1 cellular context compared by ENCODE assay signal in genomic region chr17:74368341-74369152, GRCh38.
A peak's percentile ranks its signal among the peaks of the same experiment; 100 is the strongest.
TF ChIP-seq lines count a peak whose summit lies in the region.

No MANE protein-coding gene starts in this region.

TF ChIP-seq in GM12878, 131 proteins besides CTCF, POLR2A, EP300 and RAD21 (continues in another document):
- TF ChIP-seq TCF12 (IDR thresholded peaks at IDR 0.05; ENCODE audit: low read depth, low read length) (no peak), BACH1 (IDR thresholded peaks at IDR 0.05; ENCODE audit: borderline replicate concordance) (no peak), ATF3 (IDR thresholded peaks at IDR 0.05; ENCODE audit: borderline replicate concordance, extremely low read depth, low read depth, low read length) (no peak), RCOR1 (conservative IDR thresholded peaks at IDR 0.05; ENCODE audit: low read depth, low read length) (no peak), MLLT1 (IDR thresholded peaks at IDR 0.05) (no peak), IRF5 (IDR thresholded peaks at IDR 0.05; ENCODE audit: borderline replicate concordance) (no peak), IKZF2 (IDR thresholded peaks at IDR 0.05) (0 out of 4 replicates have a peak, but pooled peaks of 1 of the 2 experiments have one; percentile 12), TBL1XR1 (IDR thresholded peaks at IDR 0.05; ENCODE audit: low read depth, low read length) (no peak), MYC (IDR thresholded peaks at IDR 0.05; ENCODE audit: insufficient read depth, insufficient read length, insufficient replicate concordance, low read length, severe bottlenecking) (no peak), RELA (IDR thresholded peaks at IDR 0.05; ENCODE audit: borderline replicate concordance, partially characterized antibody) (no peak), BMI1 (IDR thresholded peaks at IDR 0.05; ENCODE audit: borderline replicate concordance) (no peak), FOS (IDR thresholded peaks at IDR 0.05; ENCODE audit: borderline replicate concordance, extremely low read depth, insufficient read length) (no peak), MAX (IDR thresholded peaks at IDR 0.05; ENCODE audit: low read depth, low read length) (no peak), CREB1 (IDR thresholded peaks at IDR 0.05; ENCODE audit: low read depth) (no peak), SMAD5 (IDR thresholded peaks at IDR 0.05; ENCODE audit: low read depth) (no peak), TCF3 (IDR thresholded peaks at IDR 0.05; ENCODE audit: borderline replicate concordance, insufficient read depth, low read depth, low read length) (no peak), SREBF2 (IDR thresholded peaks at IDR 0.05; ENCODE audit: low read length) (no peak), ZNF384 (IDR thresholded peaks at IDR 0.05; ENCODE audit: borderline replicate concordance, low read depth, low read length) (no peak), NBN (IDR thresholded peaks at IDR 0.05) (no peak), POLR2AphosphoS5 (IDR thresholded peaks at IDR 0.05; ENCODE audit: low read length) (no peak), CBFB (IDR thresholded peaks at IDR 0.05; ENCODE audit: low read depth) (no peak), PKNOX1 (IDR thresholded peaks at IDR 0.05) (no peak), JUND (IDR thresholded peaks at IDR 0.05; ENCODE audit: low read depth, low read length) (no peak), EGR1 (IDR thresholded peaks at IDR 0.05; ENCODE audit: borderline replicate concordance in 1 of 2, low read depth in 2 of 2, low read length in 2 of 2) (no peak), RFX5 (IDR thresholded peaks at IDR 0.05; ENCODE audit: low read depth, low read length) (no peak), CREM (IDR thresholded peaks at IDR 0.05; ENCODE audit: low read depth) (no peak), TAF1 (IDR thresholded peaks at IDR 0.05; ENCODE audit: borderline replicate concordance, low read depth, low read length) (no peak), TCF7 (IDR thresholded peaks at IDR 0.05; ENCODE audit: borderline replicate concordance) (no peak), MEF2A (IDR thresholded peaks at IDR 0.05; ENCODE audit: insufficient read depth, low read depth, low read length) (no peak), SIX5 (IDR thresholded peaks at IDR 0.05; ENCODE audit: low read depth, low read length, severe bottlenecking) (no peak), FOXM1 (IDR thresholded peaks at IDR 0.05; ENCODE audit: low read depth, low read length) (no peak), EED (IDR thresholded peaks at IDR 0.05; ENCODE audit: low read depth) (no peak), ETV6 (conservative IDR thresholded peaks at IDR 0.05 in 1 of 2, IDR thresholded peaks at IDR 0.05 in 1 of 2; ENCODE audit: borderline replicate concordance in 1 of 2, low read depth in 1 of 2) (no peak), SMC3 (IDR thresholded peaks at IDR 0.05; ENCODE audit: borderline replicate concordance, low read length) (peak; percentile 87), NR2C2 (IDR thresholded peaks at IDR 0.05; ENCODE audit: borderline replicate concordance, control insufficient read depth, insufficient read length, low read depth) (no peak), ESRRA (IDR thresholded peaks at IDR 0.05; ENCODE audit: low read length) (no peak), SMARCA5 (IDR thresholded peaks at IDR 0.05) (0 out of 2 replicates have a peak, but pooled peaks have one; percentile 13), HCFC1 (IDR thresholded peaks at IDR 0.05; ENCODE audit: low read length) (no peak), CBX5 (IDR thresholded peaks at IDR 0.05; ENCODE audit: low read depth) (no peak), IKZF1 (conservative IDR thresholded peaks at IDR 0.05) (peak; percentile 51; the same call in 1 of the 2 replicates), NR2F1 (conservative IDR thresholded peaks at IDR 0.05) (no peak), STAT1 (conservative IDR thresholded peaks at IDR 0.05) (no peak)
- TF ChIP-seq, protein P1, sequence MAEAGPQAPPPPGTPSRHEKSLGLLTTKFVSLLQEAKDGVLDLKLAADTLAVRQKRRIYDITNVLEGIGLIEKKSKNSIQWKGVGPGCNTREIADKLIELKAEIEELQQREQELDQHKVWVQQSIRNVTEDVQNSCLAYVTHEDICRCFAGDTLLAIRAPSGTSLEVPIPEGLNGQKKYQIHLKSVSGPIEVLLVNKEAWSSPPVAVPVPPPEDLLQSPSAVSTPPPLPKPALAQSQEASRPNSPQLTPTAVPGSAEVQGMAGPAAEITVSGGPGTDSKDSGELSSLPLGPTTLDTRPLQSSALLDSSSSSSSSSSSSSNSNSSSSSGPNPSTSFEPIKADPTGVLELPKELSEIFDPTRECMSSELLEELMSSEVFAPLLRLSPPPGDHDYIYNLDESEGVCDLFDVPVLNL (IDR thresholded peaks at IDR 0.05; ENCODE audit: low read depth, low read length), result no peak
- TF ChIP-seq, protein P2, sequence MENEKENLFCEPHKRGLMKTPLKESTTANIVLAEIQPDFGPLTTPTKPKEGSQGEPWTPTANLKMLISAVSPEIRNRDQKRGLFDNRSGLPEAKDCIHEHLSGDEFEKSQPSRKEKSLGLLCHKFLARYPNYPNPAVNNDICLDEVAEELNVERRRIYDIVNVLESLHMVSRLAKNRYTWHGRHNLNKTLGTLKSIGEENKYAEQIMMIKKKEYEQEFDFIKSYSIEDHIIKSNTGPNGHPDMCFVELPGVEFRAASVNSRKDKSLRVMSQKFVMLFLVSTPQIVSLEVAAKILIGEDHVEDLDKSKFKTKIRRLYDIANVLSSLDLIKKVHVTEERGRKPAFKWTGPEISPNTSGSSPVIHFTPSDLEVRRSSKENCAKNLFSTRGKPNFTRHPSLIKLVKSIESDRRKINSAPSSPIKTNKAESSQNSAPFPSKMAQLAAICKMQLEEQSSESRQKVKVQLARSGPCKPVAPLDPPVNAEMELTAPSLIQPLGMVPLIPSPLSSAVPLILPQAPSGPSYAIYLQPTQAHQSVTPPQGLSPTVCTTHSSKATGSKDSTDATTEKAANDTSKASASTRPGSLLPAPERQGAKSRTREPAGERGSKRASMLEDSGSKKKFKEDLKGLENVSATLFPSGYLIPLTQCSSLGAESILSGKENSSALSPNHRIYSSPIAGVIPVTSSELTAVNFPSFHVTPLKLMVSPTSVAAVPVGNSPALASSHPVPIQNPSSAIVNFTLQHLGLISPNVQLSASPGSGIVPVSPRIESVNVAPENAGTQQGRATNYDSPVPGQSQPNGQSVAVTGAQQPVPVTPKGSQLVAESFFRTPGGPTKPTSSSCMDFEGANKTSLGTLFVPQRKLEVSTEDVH (IDR thresholded peaks at IDR 0.05; ENCODE audit: low read depth, partially characterized antibody), result no peak
- TF ChIP-seq, protein P3, sequence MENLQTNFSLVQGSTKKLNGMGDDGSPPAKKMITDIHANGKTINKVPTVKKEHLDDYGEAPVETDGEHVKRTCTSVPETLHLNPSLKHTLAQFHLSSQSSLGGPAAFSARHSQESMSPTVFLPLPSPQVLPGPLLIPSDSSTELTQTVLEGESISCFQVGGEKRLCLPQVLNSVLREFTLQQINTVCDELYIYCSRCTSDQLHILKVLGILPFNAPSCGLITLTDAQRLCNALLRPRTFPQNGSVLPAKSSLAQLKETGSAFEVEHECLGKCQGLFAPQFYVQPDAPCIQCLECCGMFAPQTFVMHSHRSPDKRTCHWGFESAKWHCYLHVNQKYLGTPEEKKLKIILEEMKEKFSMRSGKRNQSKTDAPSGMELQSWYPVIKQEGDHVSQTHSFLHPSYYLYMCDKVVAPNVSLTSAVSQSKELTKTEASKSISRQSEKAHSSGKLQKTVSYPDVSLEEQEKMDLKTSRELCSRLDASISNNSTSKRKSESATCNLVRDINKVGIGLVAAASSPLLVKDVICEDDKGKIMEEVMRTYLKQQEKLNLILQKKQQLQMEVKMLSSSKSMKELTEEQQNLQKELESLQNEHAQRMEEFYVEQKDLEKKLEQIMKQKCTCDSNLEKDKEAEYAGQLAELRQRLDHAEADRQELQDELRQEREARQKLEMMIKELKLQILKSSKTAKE (IDR thresholded peaks at IDR 0.05; ENCODE audit: low read depth, poor library complexity, severe bottlenecking), result no peak
- TF ChIP-seq, protein P4, sequence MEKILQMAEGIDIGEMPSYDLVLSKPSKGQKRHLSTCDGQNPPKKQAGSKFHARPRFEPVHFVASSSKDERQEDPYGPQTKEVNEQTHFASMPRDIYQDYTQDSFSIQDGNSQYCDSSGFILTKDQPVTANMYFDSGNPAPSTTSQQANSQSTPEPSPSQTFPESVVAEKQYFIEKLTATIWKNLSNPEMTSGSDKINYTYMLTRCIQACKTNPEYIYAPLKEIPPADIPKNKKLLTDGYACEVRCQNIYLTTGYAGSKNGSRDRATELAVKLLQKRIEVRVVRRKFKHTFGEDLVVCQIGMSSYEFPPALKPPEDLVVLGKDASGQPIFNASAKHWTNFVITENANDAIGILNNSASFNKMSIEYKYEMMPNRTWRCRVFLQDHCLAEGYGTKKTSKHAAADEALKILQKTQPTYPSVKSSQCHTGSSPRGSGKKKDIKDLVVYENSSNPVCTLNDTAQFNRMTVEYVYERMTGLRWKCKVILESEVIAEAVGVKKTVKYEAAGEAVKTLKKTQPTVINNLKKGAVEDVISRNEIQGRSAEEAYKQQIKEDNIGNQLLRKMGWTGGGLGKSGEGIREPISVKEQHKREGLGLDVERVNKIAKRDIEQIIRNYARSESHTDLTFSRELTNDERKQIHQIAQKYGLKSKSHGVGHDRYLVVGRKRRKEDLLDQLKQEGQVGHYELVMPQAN (conservative IDR thresholded peaks at IDR 0.05), result no peak
- TF ChIP-seq, protein P5, sequence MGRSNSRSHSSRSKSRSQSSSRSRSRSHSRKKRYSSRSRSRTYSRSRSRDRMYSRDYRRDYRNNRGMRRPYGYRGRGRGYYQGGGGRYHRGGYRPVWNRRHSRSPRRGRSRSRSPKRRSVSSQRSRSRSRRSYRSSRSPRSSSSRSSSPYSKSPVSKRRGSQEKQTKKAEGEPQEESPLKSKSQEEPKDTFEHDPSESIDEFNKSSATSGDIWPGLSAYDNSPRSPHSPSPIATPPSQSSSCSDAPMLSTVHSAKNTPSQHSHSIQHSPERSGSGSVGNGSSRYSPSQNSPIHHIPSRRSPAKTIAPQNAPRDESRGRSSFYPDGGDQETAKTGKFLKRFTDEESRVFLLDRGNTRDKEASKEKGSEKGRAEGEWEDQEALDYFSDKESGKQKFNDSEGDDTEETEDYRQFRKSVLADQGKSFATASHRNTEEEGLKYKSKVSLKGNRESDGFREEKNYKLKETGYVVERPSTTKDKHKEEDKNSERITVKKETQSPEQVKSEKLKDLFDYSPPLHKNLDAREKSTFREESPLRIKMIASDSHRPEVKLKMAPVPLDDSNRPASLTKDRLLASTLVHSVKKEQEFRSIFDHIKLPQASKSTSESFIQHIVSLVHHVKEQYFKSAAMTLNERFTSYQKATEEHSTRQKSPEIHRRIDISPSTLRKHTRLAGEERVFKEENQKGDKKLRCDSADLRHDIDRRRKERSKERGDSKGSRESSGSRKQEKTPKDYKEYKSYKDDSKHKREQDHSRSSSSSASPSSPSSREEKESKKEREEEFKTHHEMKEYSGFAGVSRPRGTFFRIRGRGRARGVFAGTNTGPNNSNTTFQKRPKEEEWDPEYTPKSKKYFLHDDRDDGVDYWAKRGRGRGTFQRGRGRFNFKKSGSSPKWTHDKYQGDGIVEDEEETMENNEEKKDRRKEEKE (IDR thresholded peaks at IDR 0.05), result no peak
- TF ChIP-seq, protein P6, sequence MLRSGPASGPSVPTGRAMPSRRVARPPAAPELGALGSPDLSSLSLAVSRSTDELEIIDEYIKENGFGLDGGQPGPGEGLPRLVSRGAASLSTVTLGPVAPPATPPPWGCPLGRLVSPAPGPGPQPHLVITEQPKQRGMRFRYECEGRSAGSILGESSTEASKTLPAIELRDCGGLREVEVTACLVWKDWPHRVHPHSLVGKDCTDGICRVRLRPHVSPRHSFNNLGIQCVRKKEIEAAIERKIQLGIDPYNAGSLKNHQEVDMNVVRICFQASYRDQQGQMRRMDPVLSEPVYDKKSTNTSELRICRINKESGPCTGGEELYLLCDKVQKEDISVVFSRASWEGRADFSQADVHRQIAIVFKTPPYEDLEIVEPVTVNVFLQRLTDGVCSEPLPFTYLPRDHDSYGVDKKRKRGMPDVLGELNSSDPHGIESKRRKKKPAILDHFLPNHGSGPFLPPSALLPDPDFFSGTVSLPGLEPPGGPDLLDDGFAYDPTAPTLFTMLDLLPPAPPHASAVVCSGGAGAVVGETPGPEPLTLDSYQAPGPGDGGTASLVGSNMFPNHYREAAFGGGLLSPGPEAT (IDR thresholded peaks at IDR 0.05; ENCODE audit: low read depth), result peak; percentile 33; the same call in 1 of the 2 replicates
